Comparison of ENCODE assay signal across 26 cellular contexts in genomic region chr12:49947593-49948226, GRCh38. TPM values are rescaled to one million over a fixed set of nuclear protein-coding genes. Genes with fewer than 3 reads are reported as not detected.
"Had no signal": no experiment of that assay in that cellular context is flagged by ENCODE, and none has a peak within 500 bp of the region (broad histone marks: within the 10 kb centered on the region; RNA-seq: fewer than 3 reads in every experiment).

No MANE protein-coding gene starts in this region.

- FAIRE-seq: pancreas had no signal

- H3K27me3 Mint-ChIP-seq: activated CD4-positive, alpha-beta T cell treated with anti-CD3 and anti-CD28 coated beads for 36 hours; stimulated activated naive CD8-positive, alpha-beta T cell treated with anti-CD3 and anti-CD28 coated beads, Interleukin-15, Interleukin-2, amounts not matched to agents 100 ng/mL and 50 ng/mL, for 24 hours had no signal

- H3K9me3 ChIP-seq: breast epithelium, colonic mucosa, esophagus squamous epithelium, gastrocnemius medialis, neutrophil, pancreas, thyroid gland had no signal

- H3K4me3 Mint-ChIP-seq: activated CD4-positive, alpha-beta T cell treated with anti-CD3 and anti-CD28 coated beads for 36 hours; natural killer cell treated with Interleukin-12 subunit alpha and Interleukin-12 subunit beta and Interleukin-15 and Interleukin-18, amount 100 ng/mL, for 72 hours; stimulated activated naive CD8-positive, alpha-beta T cell treated with anti-CD3 and anti-CD28 coated beads, Interleukin-15, Interleukin-2, amounts not matched to agents 100 ng/mL and 50 ng/mL, for 24 hours; WTC11 had no signal

- DNase-seq: activated CD4-positive, alpha-beta T cell treated with anti-CD3 and anti-CD28 coated beads for 36 hours; activated CD4-positive, alpha-beta T cell treated with anti-CD3 and anti-CD28 coated beads, Interleukin-2, amount 50 U/mL, for 4 hours; activated CD8-positive, alpha-beta memory T cell treated with anti-CD3 and anti-CD28 coated beads for 24 hours; amniotic stem cell; colonic mucosa; esophagus squamous epithelium; gastrocnemius medialis; hippocampal formation; left ventricle myocardium superior; pancreas; right cardiac atrium; stimulated activated CD4-positive, alpha-beta T cell treated with anti-CD3 and anti-CD28 coated beads, Interleukin-1b, Interleukin-23, amount 100 ng/mL, for 48 hours; substantia nigra; T-helper 9 cell; thyroid gland had no signal

- H3K27ac Mint-ChIP-seq: activated CD4-positive, alpha-beta T cell treated with anti-CD3 and anti-CD28 coated beads for 36 hours; activated naive CD4-positive, alpha-beta T cell treated with anti-CD3 and anti-CD28 coated beads, Interleukin-2, amount 50 U/mL, for 72 hours; natural killer cell treated with Interleukin-12 subunit alpha and Interleukin-12 subunit beta and Interleukin-15 and Interleukin-18, amount 100 ng/mL, for 72 hours; stimulated activated naive CD8-positive, alpha-beta T cell treated with anti-CD3 and anti-CD28 coated beads, Interleukin-15, Interleukin-2, amounts not matched to agents 100 ng/mL and 50 ng/mL, for 24 hours; WTC11 had no signal

- H3K9me3 Mint-ChIP-seq: activated naive CD4-positive, alpha-beta T cell treated with anti-CD3 and anti-CD28 coated beads, Interleukin-2, amount 50 U/mL, for 72 hours; natural killer cell treated with Interleukin-12 subunit alpha and Interleukin-12 subunit beta and Interleukin-15 and Interleukin-18, amount 100 ng/mL, for 72 hours; stimulated activated naive CD8-positive, alpha-beta T cell treated with anti-CD3 and anti-CD28 coated beads, Interleukin-15, Interleukin-2, amounts not matched to agents 100 ng/mL and 50 ng/mL, for 24 hours; WTC11 had no signal

- H3K4me1 ChIP-seq: breast epithelium, gastrocnemius medialis had no signal

- H3K36me3 Mint-ChIP-seq: activated naive CD4-positive, alpha-beta T cell treated with anti-CD3 and anti-CD28 coated beads, Interleukin-2, amount 50 U/mL, for 72 hours; natural killer cell treated with Interleukin-12 subunit alpha and Interleukin-12 subunit beta and Interleukin-15 and Interleukin-18, amount 100 ng/mL, for 72 hours; WTC11 had no signal

- H3K27me3 ChIP-seq: breast epithelium, colonic mucosa, gastrocnemius medialis, pancreas, thyroid gland had no signal

- H3K4me3 ChIP-seq: breast epithelium, colonic mucosa, dorsolateral prefrontal cortex, esophagus squamous epithelium, gastrocnemius medialis, pancreas, thyroid gland had no signal

- H3K36me3 ChIP-seq: breast epithelium, colonic mucosa, esophagus squamous epithelium, gastrocnemius medialis, neutrophil, pancreas, thyroid gland had no signal

- ATAC-seq: activated CD4-positive, alpha-beta T cell treated with anti-CD3 and anti-CD28 coated beads for 36 hours; activated naive CD4-positive, alpha-beta T cell treated with anti-CD3 and anti-CD28 coated beads, Interleukin-2, amount 50 U/mL, for 72 hours; gastrocnemius medialis; left ventricle myocardium superior; natural killer cell treated with Interleukin-12 subunit alpha and Interleukin-12 subunit beta and Interleukin-15 and Interleukin-18, amount 100 ng/mL, for 72 hours; pancreas; right cardiac atrium; WTC11 had no signal

- H3K27ac ChIP-seq: breast epithelium, colonic mucosa, dorsolateral prefrontal cortex, esophagus squamous epithelium, gastrocnemius medialis, neutrophil, pancreas, thyroid gland had no signal

RNA-seq across cellular contexts. Expression of gene AQP2, which starts 2.8 kb away (rescaled TPM):
- total RNA-seq: activated CD4-positive, alpha-beta T cell treated with anti-CD3 and anti-CD28 coated beads for 36 hours; activated naive CD4-positive, alpha-beta T cell treated with anti-CD3 and anti-CD28 coated beads, Interleukin-2, amount 50 U/mL, for 72 hours; breast epithelium; colonic mucosa; dorsolateral prefrontal cortex; esophagus squamous epithelium; gastrocnemius medialis; left ventricle myocardium superior; natural killer cell treated with Interleukin-12 subunit alpha and Interleukin-12 subunit beta and Interleukin-15 and Interleukin-18, amount 100 ng/mL, for 72 hours; pulmonary artery endothelial cell; skeletal muscle tissue; T-helper 1 cell treated with Interleukin-12 subunit alpha and Interleukin-12 subunit beta and Interleukin-4 antibody, amounts not matched to agents 30 ng/mL and 1 ng/mL, for 36 hours; WTC11 had no signal

RNA-seq across cellular contexts. Expression of gene AQP5, which starts 14.0 kb away (rescaled TPM):
- total RNA-seq: activated CD4-positive, alpha-beta T cell treated with anti-CD3 and anti-CD28 coated beads for 36 hours; activated naive CD4-positive, alpha-beta T cell treated with anti-CD3 and anti-CD28 coated beads, Interleukin-2, amount 50 U/mL, for 72 hours; colonic mucosa; gastrocnemius medialis; natural killer cell treated with Interleukin-12 subunit alpha and Interleukin-12 subunit beta and Interleukin-15 and Interleukin-18, amount 100 ng/mL, for 72 hours; T-helper 1 cell treated with Interleukin-12 subunit alpha and Interleukin-12 subunit beta and Interleukin-4 antibody, amounts not matched to agents 30 ng/mL and 1 ng/mL, for 36 hours had no signal

RNA-seq across cellular contexts. Expression of gene AQP6, which starts 25.0 kb away (rescaled TPM):
- total RNA-seq: activated CD4-positive, alpha-beta T cell treated with anti-CD3 and anti-CD28 coated beads for 36 hours; activated naive CD4-positive, alpha-beta T cell treated with anti-CD3 and anti-CD28 coated beads, Interleukin-2, amount 50 U/mL, for 72 hours; colonic mucosa; esophagus squamous epithelium; gastrocnemius medialis; left ventricle myocardium superior; natural killer cell treated with Interleukin-12 subunit alpha and Interleukin-12 subunit beta and Interleukin-15 and Interleukin-18, amount 100 ng/mL, for 72 hours; pulmonary artery endothelial cell; T-helper 1 cell treated with Interleukin-12 subunit alpha and Interleukin-12 subunit beta and Interleukin-4 antibody, amounts not matched to agents 30 ng/mL and 1 ng/mL, for 36 hours; thyroid gland; ureter had no signal

RNA-seq across cellular contexts. Expression of gene FAIM2, which starts 44.0 kb away (rescaled TPM):
- total RNA-seq: pulmonary artery endothelial cell had no signal
